In genomic region chr18:36758623-36759022, GRCh38 we compare ENCODE assay signal across 1 cellular context.
TF ChIP-seq lines count a peak whose summit lies in the region.

No MANE protein-coding gene starts in this region.

TF ChIP-seq in IMR-90, 13 proteins besides CTCF, POLR2A, EP300 and RAD21 (continued from another document):
- TF ChIP-seq SMC3 (IDR thresholded peaks at IDR 0.05; ENCODE audit: low read depth, low read length), result no peak
TF ChIP-seq in IMR-90: peak in this region for 0.
